9 cellular contexts compared by ENCODE assay signal in genomic region chr22:42615860-42616175, GRCh38. TPM values are rescaled to one million over a fixed set of nuclear protein-coding genes. Genes with fewer than 3 reads are reported as not detected.
DNase-seq lines count a peak whose midpoint lies in the region; ATAC-seq and TF ChIP-seq lines count a peak whose summit lies in the region.
"Not testable (repeated sequence)": the region's sequence is repeated elsewhere in the genome, so short reads cannot be mapped to it uniquely, and the experiment has no call there.
"Had no signal": no experiment of that assay in that cellular context is flagged by ENCODE, and none has a peak within 500 bp of the region (broad histone marks: within the 10 kb centered on the region; RNA-seq: fewer than 3 reads in every experiment).

No MANE protein-coding gene starts in this region.

- H3K4me3 Mint-ChIP-seq in activated CD8-positive, alpha-beta memory T cell treated with anti-CD3 and anti-CD28 coated beads, Interleukin-2, amount 10 ng/mL, durations not matched to agents 7 days and 5 days: peak overlapping the region; percentile 91

- not testable (repeated sequence) for H4K20me1 ChIP-seq in OCI-LY1 (ENCODE audit: insufficient read depth, low read length)

- not testable (repeated sequence) for H2AFZ ChIP-seq in OCI-LY1 (ENCODE audit: low read length)

- H3K27ac Mint-ChIP-seq in activated CD8-positive, alpha-beta memory T cell treated with anti-CD3 and anti-CD28 coated beads, Interleukin-2, amount 10 ng/mL, durations not matched to agents 7 days and 5 days: peak overlapping the region; percentile 99

- not testable (repeated sequence) for H3K9me2 ChIP-seq in OCI-LY1 (ENCODE audit: low read depth, low read length)

- H3K79me2 ChIP-seq in OCI-LY1 (ENCODE audit: insufficient read depth, low read length): peaks cover 33% of the 10 kb centered on the region

- peaks cover 24% of the 10 kb centered on the region for H3K36me3 ChIP-seq in OCI-LY1 (ENCODE audit: insufficient read depth, low read length)
- not testable (repeated sequence) for H3K36me3 ChIP-seq in mucosa of stomach (ENCODE audit: control insufficient read depth, insufficient read depth, low read length); aorta (ENCODE audit: control insufficient read depth in 1 of 2, insufficient read depth in 2 of 2, low read length in 1 of 2)

- not testable (repeated sequence) for H3K27me3 ChIP-seq in OCI-LY1 (ENCODE audit: insufficient read depth, low read length); mucosa of stomach (ENCODE audit: control insufficient read depth, insufficient read depth, low read length); aorta (ENCODE audit: control insufficient read depth in 1 of 2, insufficient read depth in 2 of 2, low read length in 1 of 2)

- not testable (repeated sequence) for H3K27me3 Mint-ChIP-seq in activated CD8-positive, alpha-beta memory T cell treated with anti-CD3 and anti-CD28 coated beads, Interleukin-2, amount 10 ng/mL, durations not matched to agents 7 days and 5 days

- not testable (repeated sequence) for TF ChIP-seq CTCF in OCI-LY1 (IDR thresholded peaks at IDR 0.05; ENCODE audit: low read length)

- H3K27ac ChIP-seq in OCI-LY1 (ENCODE audit: low read depth, low read length, poor library complexity, severe bottlenecking): peak overlapping the region; percentile 82
- peak overlapping the region; percentile 37 to 97 for H3K27ac ChIP-seq in aorta (ENCODE audit: low read depth in 1 of 2, low read length in 2 of 2)

- not testable (repeated sequence) for H3K9me3 ChIP-seq in OCI-LY1 (ENCODE audit: low read length); mucosa of stomach (ENCODE audit: control insufficient read depth, low read length); aorta (ENCODE audit: control insufficient read depth, low read length)

- H3K36me3 Mint-ChIP-seq in activated CD8-positive, alpha-beta memory T cell treated with anti-CD3 and anti-CD28 coated beads, Interleukin-2, amount 10 ng/mL, durations not matched to agents 7 days and 5 days: peaks cover 20% of the 10 kb centered on the region

- DNase-seq in activated CD8-positive, alpha-beta memory T cell treated with anti-CD3 and anti-CD28 coated beads, Interleukin-2, amount 10 ng/mL, durations not matched to agents 7 days and 5 days; skeletal muscle cell (ENCODE audit: low read depth); aorta: not testable (repeated sequence)
- peak; percentile 71 for DNase-seq in cerebellum (ENCODE audit: low spot score)
- DNase-seq in Right ventricle myocardium superior: peak; percentile 57

- peaks cover 44% of the 10 kb centered on the region for H3K4me1 Mint-ChIP-seq in activated CD8-positive, alpha-beta memory T cell treated with anti-CD3 and anti-CD28 coated beads, Interleukin-2, amount 10 ng/mL, durations not matched to agents 7 days and 5 days

- intact Hi-C loops in Right ventricle myocardium superior (cut with DNase I); aorta (cut with DNase I): not testable (repeated sequence)

- H3K4me2 ChIP-seq in OCI-LY1 (ENCODE audit: low read length): peak overlapping the region; percentile 80

- H3K4me1 ChIP-seq in OCI-LY1 (ENCODE audit: insufficient read depth, low read length, severe bottlenecking) (peaks cover 34% of the 10 kb centered on the region), mucosa of stomach (ENCODE audit: control insufficient read depth, insufficient read depth, low read length) (peaks cover 41% of the 10 kb centered on the region)
- not testable (repeated sequence) for H3K4me1 ChIP-seq in aorta (ENCODE audit: control insufficient read depth in 1 of 2, insufficient read depth in 2 of 2, low read length in 2 of 2)

- H3F3A ChIP-seq in OCI-LY1 (ENCODE audit: insufficient read depth, low read length): not testable (repeated sequence)

- H3K4me3 ChIP-seq in GM08714 (ENCODE audit: low read length): peak overlapping the region; percentile 13; the same call in 1 of the 2 replicates
- H3K4me3 ChIP-seq in OCI-LY1 (ENCODE audit: low read depth, low read length, poor library complexity, severe bottlenecking): peak overlapping the region; percentile 85
- not testable (repeated sequence) for H3K4me3 ChIP-seq in mucosa of stomach (ENCODE audit: low read length)
- peak overlapping the region; percentile 10 for H3K4me3 ChIP-seq in skeletal muscle cell (ENCODE audit: low read depth, low read length)
- H3K4me3 ChIP-seq in aorta (ENCODE audit: low read length in 2 of 2): peak overlapping the region in 1 of 2 donors; percentile 5

- 12% methylated on average over 13 of the region's 13 CpGs for WGBS in aorta, 2 donors

- H3K9me3 Mint-ChIP-seq in activated CD8-positive, alpha-beta memory T cell treated with anti-CD3 and anti-CD28 coated beads, Interleukin-2, amount 10 ng/mL, durations not matched to agents 7 days and 5 days (ENCODE audit: low read depth): not testable (repeated sequence)

- H3K9ac ChIP-seq in OCI-LY1 (ENCODE audit: low read length): peak overlapping the region; percentile 57; the same call in 1 of the 2 replicates
- peak overlapping the region; percentile 94 for H3K9ac ChIP-seq in mucosa of stomach (ENCODE audit: low read length)

- ATAC-seq in activated CD8-positive, alpha-beta memory T cell treated with anti-CD3 and anti-CD28 coated beads, Interleukin-2, amount 10 ng/mL, durations not matched to agents 7 days and 5 days; aorta (ENCODE audit: low FRiP score): not testable (repeated sequence)
- peak; percentile 5 for ATAC-seq in Right ventricle myocardium superior (ENCODE audit: poor library complexity)

- CTCF ChIA-PET in activated CD8-positive, alpha-beta memory T cell treated with anti-CD3 and anti-CD28 coated beads, Interleukin-2, amount 10 ng/mL, durations not matched to agents 7 days and 5 days (lab: Charles Lee): interaction anchor here (1.5 kb wide), 2 partner anchors 252 to 474 kb away, joined by 4 read pairs; no protein-coding TSS in a partner anchor

RNA-seq across cellular contexts. Expression of gene POLDIP3, which starts 1.1 kb away (rescaled TPM):
- total RNA-seq in activated CD8-positive, alpha-beta memory T cell treated with anti-CD3 and anti-CD28 coated beads, Interleukin-2, amount 10 ng/mL, durations not matched to agents 7 days and 5 days: 10 to 100 TPM; 81.8 to 82.7 TPM
- total RNA-seq in cerebellum (27.2 TPM), Right ventricle myocardium superior (32.1 TPM), aorta (10 to 100 TPM; 49.2 to 49.6 TPM)
- polyA plus RNA-seq in aorta: 10 to 100 TPM; 26.0 to 32.9 TPM

RNA-seq across cellular contexts. Expression of gene ATP5MGL, which starts 24.6 kb away (rescaled TPM):
- total RNA-seq in activated CD8-positive, alpha-beta memory T cell treated with anti-CD3 and anti-CD28 coated beads, Interleukin-2, amount 10 ng/mL, durations not matched to agents 7 days and 5 days: 1 to 10 TPM in 1 of 2 experiments, under 1 TPM in 1; 0.68 to 1.0 TPM
- total RNA-seq in cerebellum (1.7 TPM), Right ventricle myocardium superior (0.38 TPM), aorta (1 to 10 TPM; 1.5 to 2.7 TPM)
- polyA plus RNA-seq in aorta: not detected
- total RNA-seq: Daoy had no signal

RNA-seq across cellular contexts. Expression of gene CYB5R3, which starts 33.4 kb away (rescaled TPM):
- total RNA-seq in activated CD8-positive, alpha-beta memory T cell treated with anti-CD3 and anti-CD28 coated beads, Interleukin-2, amount 10 ng/mL, durations not matched to agents 7 days and 5 days: 10 to 100 TPM; 66.2 to 66.8 TPM
- total RNA-seq in cerebellum (17.0 TPM), Right ventricle myocardium superior (216 TPM), aorta (100 to 1,000 TPM; 430 to 444 TPM)
- polyA plus RNA-seq in aorta: 100 to 1,000 TPM; 346 to 756 TPM
